Comparison of ENCODE assay signal across 1 cellular context in the genomic region with DNA sequence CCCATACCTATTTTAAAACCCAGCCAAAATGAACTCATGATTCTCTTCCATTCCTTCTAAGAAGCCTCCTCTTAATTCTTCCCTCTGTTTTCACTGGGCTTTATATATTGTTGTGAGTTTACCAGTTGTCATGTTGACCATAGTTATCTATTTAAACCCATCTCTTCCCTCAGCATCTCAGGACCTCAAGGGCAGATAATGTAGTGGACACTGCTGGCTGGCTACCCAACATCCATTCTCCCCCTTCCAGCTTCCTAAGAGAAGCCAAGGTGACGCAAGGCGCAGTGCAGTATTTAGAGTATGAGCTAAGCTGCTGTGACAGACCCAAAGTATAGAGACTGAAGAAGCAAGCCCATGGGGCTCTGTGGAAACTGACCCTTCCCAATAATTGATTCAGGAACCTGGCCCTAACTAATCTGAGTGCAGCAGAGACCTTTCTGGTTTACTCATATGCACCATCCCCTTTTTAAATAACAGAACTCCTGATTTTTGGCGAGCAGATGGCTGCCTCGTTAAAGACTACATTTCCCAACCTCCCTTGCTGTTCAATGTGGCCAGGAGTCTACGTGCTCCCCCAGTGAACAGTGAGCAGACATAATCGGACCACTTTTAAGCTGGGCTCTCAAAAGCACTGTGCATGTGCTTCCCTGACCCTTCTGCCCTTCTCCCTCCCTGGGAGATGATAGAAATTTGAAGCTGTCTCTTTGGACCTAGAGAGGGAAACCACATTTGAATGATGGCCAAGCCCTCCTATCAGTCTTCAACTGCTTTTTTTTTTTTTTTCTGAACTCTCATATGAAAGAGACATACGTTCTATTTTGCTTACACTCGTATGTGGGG.
TF ChIP-seq lines count a peak whose summit lies in the region.

No MANE protein-coding gene starts in this region.

TF ChIP-seq in GM12878, 131 proteins besides CTCF, POLR2A, EP300 and RAD21:
- TF ChIP-seq, protein P1, sequence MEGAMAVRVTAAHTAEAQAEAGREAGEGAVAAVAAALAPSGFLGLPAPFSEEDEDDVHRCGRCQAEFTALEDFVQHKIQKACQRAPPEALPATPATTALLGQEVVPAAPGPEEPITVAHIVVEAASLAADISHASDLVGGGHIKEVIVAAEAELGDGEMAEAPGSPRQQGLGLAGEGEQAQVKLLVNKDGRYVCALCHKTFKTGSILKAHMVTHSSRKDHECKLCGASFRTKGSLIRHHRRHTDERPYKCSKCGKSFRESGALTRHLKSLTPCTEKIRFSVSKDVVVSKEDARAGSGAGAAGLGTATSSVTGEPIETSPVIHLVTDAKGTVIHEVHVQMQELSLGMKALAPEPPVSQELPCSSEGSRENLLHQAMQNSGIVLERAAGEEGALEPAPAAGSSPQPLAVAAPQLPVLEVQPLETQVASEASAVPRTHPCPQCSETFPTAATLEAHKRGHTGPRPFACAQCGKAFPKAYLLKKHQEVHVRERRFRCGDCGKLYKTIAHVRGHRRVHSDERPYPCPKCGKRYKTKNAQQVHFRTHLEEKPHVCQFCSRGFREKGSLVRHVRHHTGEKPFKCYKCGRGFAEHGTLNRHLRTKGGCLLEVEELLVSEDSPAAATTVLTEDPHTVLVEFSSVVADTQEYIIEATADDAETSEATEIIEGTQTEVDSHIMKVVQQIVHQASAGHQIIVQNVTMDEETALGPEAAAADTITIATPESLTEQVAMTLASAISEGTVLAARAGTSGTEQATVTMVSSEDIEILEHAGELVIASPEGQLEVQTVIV (IDR thresholded peaks at IDR 0.05; ENCODE audit: borderline replicate concordance, partially characterized antibody), result no peak
- TF ChIP-seq YY1 (IDR thresholded peaks at IDR 0.05; ENCODE audit: low read depth, low read length) (peak; percentile 91), GABPA (IDR thresholded peaks at IDR 0.05; ENCODE audit: low read depth) (peak; percentile 47; the same call in 1 of the 2 replicates), BRCA1 (IDR thresholded peaks at IDR 0.05; ENCODE audit: low read depth, low read length) (no peak), PAX5 (IDR thresholded peaks at IDR 0.05; ENCODE audit: borderline replicate concordance, low read depth, low read length) (no peak), SIX5 (IDR thresholded peaks at IDR 0.05; ENCODE audit: low read depth, low read length, severe bottlenecking) (peak; percentile 77), MTA2 (IDR thresholded peaks at IDR 0.05; ENCODE audit: low read depth) (no peak), HCFC1 (IDR thresholded peaks at IDR 0.05; ENCODE audit: low read length) (peak; percentile 58), ZNF384 (IDR thresholded peaks at IDR 0.05; ENCODE audit: borderline replicate concordance, low read depth, low read length) (peak; percentile 55; the same call in 1 of the 2 replicates), RUNX3 (IDR thresholded peaks at IDR 0.05; ENCODE audit: low read length) (peak; percentile 46), TARDBP (IDR thresholded peaks at IDR 0.05; ENCODE audit: borderline replicate concordance) (no peak), CREM (IDR thresholded peaks at IDR 0.05; ENCODE audit: low read depth) (0 out of 2 replicates have a peak, but pooled peaks have one; percentile 52), CREB1 (IDR thresholded peaks at IDR 0.05; ENCODE audit: low read depth) (0 out of 2 replicates have a peak, but pooled peaks have one; percentile 35), NRF1 (conservative IDR thresholded peaks at IDR 0.05; ENCODE audit: low read depth, low read length) (no peak), BCL11A (IDR thresholded peaks at IDR 0.05; ENCODE audit: low read depth, low read length) (no peak)
- TF ChIP-seq, protein P2, sequence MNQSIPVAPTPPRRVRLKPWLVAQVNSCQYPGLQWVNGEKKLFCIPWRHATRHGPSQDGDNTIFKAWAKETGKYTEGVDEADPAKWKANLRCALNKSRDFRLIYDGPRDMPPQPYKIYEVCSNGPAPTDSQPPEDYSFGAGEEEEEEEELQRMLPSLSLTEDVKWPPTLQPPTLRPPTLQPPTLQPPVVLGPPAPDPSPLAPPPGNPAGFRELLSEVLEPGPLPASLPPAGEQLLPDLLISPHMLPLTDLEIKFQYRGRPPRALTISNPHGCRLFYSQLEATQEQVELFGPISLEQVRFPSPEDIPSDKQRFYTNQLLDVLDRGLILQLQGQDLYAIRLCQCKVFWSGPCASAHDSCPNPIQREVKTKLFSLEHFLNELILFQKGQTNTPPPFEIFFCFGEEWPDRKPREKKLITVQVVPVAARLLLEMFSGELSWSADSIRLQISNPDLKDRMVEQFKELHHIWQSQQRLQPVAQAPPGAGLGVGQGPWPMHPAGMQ (IDR thresholded peaks at IDR 0.05; ENCODE audit: borderline replicate concordance), result no peak
- TF ChIP-seq, protein P3, sequence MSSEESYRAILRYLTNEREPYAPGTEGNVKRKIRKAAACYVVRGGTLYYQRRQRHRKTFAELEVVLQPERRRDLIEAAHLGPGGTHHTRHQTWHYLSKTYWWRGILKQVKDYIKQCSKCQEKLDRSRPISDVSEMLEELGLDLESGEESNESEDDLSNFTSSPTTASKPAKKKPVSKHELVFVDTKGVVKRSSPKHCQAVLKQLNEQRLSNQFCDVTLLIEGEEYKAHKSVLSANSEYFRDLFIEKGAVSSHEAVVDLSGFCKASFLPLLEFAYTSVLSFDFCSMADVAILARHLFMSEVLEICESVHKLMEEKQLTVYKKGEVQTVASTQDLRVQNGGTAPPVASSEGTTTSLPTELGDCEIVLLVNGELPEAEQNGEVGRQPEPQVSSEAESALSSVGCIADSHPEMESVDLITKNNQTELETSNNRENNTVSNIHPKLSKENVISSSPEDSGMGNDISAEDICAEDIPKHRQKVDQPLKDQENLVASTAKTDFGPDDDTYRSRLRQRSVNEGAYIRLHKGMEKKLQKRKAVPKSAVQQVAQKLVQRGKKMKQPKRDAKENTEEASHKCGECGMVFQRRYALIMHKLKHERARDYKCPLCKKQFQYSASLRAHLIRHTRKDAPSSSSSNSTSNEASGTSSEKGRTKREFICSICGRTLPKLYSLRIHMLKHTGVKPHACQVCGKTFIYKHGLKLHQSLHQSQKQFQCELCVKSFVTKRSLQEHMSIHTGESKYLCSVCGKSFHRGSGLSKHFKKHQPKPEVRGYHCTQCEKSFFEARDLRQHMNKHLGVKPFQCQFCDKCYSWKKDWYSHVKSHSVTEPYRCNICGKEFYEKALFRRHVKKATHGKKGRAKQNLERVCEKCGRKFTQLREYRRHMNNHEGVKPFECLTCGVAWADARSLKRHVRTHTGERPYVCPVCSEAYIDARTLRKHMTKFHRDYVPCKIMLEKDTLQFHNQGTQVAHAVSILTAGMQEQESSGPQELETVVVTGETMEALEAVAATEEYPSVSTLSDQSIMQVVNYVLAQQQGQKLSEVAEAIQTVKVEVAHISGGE (CRISPR knock-in tag; IDR thresholded peaks at IDR 0.05), result 0 out of 2 replicates have a peak, but pooled peaks have one; percentile 37
- TF ChIP-seq, protein P4, sequence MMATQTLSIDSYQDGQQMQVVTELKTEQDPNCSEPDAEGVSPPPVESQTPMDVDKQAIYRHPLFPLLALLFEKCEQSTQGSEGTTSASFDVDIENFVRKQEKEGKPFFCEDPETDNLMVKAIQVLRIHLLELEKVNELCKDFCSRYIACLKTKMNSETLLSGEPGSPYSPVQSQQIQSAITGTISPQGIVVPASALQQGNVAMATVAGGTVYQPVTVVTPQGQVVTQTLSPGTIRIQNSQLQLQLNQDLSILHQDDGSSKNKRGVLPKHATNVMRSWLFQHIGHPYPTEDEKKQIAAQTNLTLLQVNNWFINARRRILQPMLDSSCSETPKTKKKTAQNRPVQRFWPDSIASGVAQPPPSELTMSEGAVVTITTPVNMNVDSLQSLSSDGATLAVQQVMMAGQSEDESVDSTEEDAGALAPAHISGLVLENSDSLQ (IDR thresholded peaks at IDR 0.05), result peak; percentile 94
- TF ChIP-seq, protein P5, sequence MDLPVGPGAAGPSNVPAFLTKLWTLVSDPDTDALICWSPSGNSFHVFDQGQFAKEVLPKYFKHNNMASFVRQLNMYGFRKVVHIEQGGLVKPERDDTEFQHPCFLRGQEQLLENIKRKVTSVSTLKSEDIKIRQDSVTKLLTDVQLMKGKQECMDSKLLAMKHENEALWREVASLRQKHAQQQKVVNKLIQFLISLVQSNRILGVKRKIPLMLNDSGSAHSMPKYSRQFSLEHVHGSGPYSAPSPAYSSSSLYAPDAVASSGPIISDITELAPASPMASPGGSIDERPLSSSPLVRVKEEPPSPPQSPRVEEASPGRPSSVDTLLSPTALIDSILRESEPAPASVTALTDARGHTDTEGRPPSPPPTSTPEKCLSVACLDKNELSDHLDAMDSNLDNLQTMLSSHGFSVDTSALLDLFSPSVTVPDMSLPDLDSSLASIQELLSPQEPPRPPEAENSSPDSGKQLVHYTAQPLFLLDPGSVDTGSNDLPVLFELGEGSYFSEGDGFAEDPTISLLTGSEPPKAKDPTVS (IDR thresholded peaks at IDR 0.05; ENCODE audit: low read depth, low read length), result no peak
- TF ChIP-seq, protein P6, sequence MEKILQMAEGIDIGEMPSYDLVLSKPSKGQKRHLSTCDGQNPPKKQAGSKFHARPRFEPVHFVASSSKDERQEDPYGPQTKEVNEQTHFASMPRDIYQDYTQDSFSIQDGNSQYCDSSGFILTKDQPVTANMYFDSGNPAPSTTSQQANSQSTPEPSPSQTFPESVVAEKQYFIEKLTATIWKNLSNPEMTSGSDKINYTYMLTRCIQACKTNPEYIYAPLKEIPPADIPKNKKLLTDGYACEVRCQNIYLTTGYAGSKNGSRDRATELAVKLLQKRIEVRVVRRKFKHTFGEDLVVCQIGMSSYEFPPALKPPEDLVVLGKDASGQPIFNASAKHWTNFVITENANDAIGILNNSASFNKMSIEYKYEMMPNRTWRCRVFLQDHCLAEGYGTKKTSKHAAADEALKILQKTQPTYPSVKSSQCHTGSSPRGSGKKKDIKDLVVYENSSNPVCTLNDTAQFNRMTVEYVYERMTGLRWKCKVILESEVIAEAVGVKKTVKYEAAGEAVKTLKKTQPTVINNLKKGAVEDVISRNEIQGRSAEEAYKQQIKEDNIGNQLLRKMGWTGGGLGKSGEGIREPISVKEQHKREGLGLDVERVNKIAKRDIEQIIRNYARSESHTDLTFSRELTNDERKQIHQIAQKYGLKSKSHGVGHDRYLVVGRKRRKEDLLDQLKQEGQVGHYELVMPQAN (conservative IDR thresholded peaks at IDR 0.05), result no peak
- TF ChIP-seq, protein P7, sequence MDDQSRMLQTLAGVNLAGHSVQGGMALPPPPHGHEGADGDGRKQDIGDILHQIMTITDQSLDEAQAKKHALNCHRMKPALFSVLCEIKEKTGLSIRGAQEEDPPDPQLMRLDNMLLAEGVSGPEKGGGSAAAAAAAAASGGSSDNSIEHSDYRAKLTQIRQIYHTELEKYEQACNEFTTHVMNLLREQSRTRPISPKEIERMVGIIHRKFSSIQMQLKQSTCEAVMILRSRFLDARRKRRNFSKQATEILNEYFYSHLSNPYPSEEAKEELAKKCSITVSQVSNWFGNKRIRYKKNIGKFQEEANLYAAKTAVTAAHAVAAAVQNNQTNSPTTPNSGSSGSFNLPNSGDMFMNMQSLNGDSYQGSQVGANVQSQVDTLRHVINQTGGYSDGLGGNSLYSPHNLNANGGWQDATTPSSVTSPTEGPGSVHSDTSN (IDR thresholded peaks at IDR 0.05; ENCODE audit: insufficient replicate concordance, low read depth, low read length), result peak; percentile 80
- TF ChIP-seq, protein P8, sequence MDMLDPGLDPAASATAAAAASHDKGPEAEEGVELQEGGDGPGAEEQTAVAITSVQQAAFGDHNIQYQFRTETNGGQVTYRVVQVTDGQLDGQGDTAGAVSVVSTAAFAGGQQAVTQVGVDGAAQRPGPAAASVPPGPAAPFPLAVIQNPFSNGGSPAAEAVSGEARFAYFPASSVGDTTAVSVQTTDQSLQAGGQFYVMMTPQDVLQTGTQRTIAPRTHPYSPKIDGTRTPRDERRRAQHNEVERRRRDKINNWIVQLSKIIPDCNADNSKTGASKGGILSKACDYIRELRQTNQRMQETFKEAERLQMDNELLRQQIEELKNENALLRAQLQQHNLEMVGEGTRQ (IDR thresholded peaks at IDR 0.05; ENCODE audit: borderline replicate concordance, low read depth, low read length), result no peak
